ENCODE assay signal across 24 cellular contexts in the genomic region with DNA sequence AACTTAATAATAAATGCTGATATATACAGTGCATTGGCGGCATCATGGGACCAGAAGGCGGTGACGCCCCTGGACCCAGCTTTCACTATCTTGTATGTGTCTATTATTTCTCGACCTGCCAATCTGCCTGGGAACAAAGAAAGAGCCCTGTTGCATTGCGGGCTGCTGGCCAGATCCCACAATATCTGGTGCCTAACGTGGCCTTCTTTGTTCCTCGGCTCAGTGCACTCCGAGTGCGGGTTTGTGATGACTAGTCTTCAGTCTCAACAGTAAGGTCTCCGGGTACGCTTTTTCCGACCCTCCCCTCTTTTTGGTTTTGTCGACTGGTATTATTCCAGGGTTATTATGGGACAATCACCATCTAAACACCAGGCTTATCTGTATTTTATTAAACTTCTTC.
"Had no signal": no experiment of that assay in that cellular context is flagged by ENCODE, and none has a peak within 500 bp of the region (broad histone marks: within the 10 kb centered on the region; RNA-seq: fewer than 3 reads in every experiment).

No MANE protein-coding gene starts in this region.

- H3K4me3 ChIP-seq: ascending aorta, gastroesophageal sphincter, uterus had no signal

- H3K27ac ChIP-seq: ascending aorta, brain microvascular endothelial cell, gastroesophageal sphincter, parathyroid adenoma, uterus had no signal

- FAIRE-seq: endothelial cell of umbilical vein, TTC549 had no signal

- H3K9me3 ChIP-seq: ascending aorta, gastroesophageal sphincter, uterus had no signal

- H3K9ac ChIP-seq: parathyroid adenoma had no signal

- H3K27me3 ChIP-seq: ascending aorta, brain microvascular endothelial cell, gastroesophageal sphincter, uterus had no signal

- DNase-seq: activated CD4-positive, alpha-beta memory T cell treated with anti-CD3 and anti-CD28 coated beads for 36 hours; activated CD4-positive, alpha-beta T cell treated with anti-CD3 and anti-CD28 coated beads, Interleukin-2, amount 10 ng/mL, durations not matched to agents 24 days and 14 days; activated CD4-positive, CD25-positive, alpha-beta regulatory T cell treated with anti-CD3 and anti-CD28 coated beads, Interleukin-2, amount 50 U/mL, for 72 hours; activated CD8-positive, alpha-beta memory T cell treated with anti-CD3 and anti-CD28 coated beads, Interleukin-2, amount 50 U/mL, for 48 hours; activated gamma-delta T cell; activated naive CD4-positive, alpha-beta T cell treated with anti-CD3 and anti-CD28 coated beads, Interleukin-2, amount 10 ng/mL, durations not matched to agents 7 days and 5 days; activated naive CD8-positive, alpha-beta T cell treated with anti-CD3 and anti-CD28 coated beads, Interleukin-2, amount 10 ng/mL, durations not matched to agents 7 days and 5 days; activated T-cell treated with anti-CD3 and anti-CD28 coated beads, Interleukin-2, amount 50 U/mL, for 24 hours; brain microvascular endothelial cell; cortex of kidney; effector memory CD8-positive, alpha-beta T cell; mesenchymal stem cell; naive B cell; nephron progenitor cell; right cardiac atrium; stimulated activated CD4-positive, alpha-beta T cell treated with anti-CD3 and anti-CD28 coated beads, Interleukin-15, amount 100 ng/mL, for 24 hours; stimulated activated CD4-positive, alpha-beta T cell treated with anti-CD3 and anti-CD28 coated beads, Interleukin-2, amount 100 ng/mL, for 24 hours; stimulated activated naive B cell treated with anti-CD40 and anti-IgM and Interleukin-4, amounts not matched to agents 10 μg/mL and 1 μg/mL and 100 μg/mL, for 72 hours; uterus had no signal

- H2AFZ ChIP-seq: parathyroid adenoma had no signal

- ATAC-seq: effector memory CD8-positive, alpha-beta T cell; gastroesophageal sphincter; right cardiac atrium; stimulated activated naive B cell treated with anti-CD40 and anti-IgM and Interleukin-4, amounts not matched to agents 10 μg/mL and 1 μg/mL and 100 μg/mL, for 72 hours had no signal

- H3K36me3 ChIP-seq: ascending aorta, brain microvascular endothelial cell, gastroesophageal sphincter, uterus had no signal

- H3K4me1 ChIP-seq: ascending aorta, gastroesophageal sphincter, parathyroid adenoma, uterus had no signal
